In the genomic region with DNA sequence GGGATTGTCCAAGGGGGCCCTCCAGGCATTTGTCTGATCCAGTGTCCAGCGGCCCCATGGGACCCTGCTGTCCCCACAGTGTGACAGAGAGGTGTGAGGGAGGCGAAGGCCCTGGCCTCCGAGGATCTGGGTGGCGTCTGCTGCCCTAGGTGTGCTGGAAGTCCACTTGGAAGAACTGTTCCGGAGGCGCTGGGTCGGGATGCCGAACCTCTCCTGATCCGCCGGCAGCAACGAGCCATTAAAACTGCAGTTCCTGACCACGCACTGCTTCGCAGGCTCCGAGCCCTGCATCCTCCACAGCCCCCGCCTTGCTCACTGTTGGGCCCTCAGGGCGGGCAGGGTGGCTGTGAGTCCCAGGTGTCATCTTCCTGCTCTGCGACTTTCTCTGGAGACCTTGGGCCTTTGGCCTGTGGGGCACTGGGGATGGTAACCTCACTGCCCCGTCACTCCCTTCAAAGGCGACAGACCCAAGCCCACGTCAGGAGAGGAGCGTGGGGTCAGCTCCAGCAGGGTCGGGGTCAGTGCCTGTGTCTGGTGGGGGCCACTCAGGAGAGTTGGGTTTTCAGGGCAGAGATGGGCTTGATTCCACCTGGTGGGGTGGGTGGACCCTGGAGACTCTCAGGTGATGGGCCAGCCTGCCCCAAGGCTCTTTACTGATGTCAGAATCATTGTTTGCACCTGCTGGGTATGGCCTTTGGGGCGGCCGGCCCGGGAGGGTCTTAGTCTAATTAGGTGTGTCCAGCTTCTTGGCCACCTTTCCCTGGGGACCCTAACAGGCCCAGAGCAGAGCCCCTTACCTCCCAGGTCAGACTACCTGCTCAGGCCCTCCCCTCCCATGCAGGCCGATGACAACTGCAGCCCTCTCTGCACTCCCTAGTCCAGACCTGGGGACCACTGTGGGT, we compare ENCODE assay signal across 23 cellular contexts. TPM values are rescaled to one million over a fixed set of nuclear protein-coding genes. Genes with fewer than 3 reads are reported as not detected.
DNase-seq lines count a peak whose midpoint lies in the region; ATAC-seq and TF ChIP-seq lines count a peak whose summit lies in the region.
"Had no signal": no experiment of that assay in that cellular context is flagged by ENCODE, and none has a peak within 500 bp of the region (broad histone marks: within the 10 kb centered on the region; RNA-seq: fewer than 3 reads in every experiment).

No MANE protein-coding gene starts in this region.

- peaks cover 63% of the 10 kb centered on the region for H3K4me1 ChIP-seq in BLaER1
- H3K4me1 ChIP-seq in CD4-positive, CD25-positive, alpha-beta regulatory T cell (ENCODE audit: control insufficient read depth, insufficient read depth, low read length, poor library complexity, severe bottlenecking), result peaks cover 29% of the 10 kb centered on the region
- peaks cover 3% of the 10 kb centered on the region for H3K4me1 ChIP-seq in right cardiac atrium (ENCODE audit: control insufficient read depth, insufficient read depth, low read length)
- H3K4me1 ChIP-seq in osteoblast (ENCODE audit: insufficient read depth, low read length), result peaks cover 3% of the 10 kb centered on the region

- H2AFZ ChIP-seq in osteoblast (ENCODE audit: low read length), result no peak overlapping the region
- H2AFZ ChIP-seq: GM23338 had no signal

- 96% methylated on average over 26 of the region's 26 CpGs for WGBS in right cardiac atrium

- H3K9ac ChIP-seq in BLaER1, result 0 out of 2 replicates have a peak overlapping the region, but pooled peaks have one; percentile 34

- TF ChIP-seq CTCF in osteoblast (IDR thresholded peaks at IDR 0.05; ENCODE audit: extremely low read depth, low read depth, low read length), result no peak

- H3K27ac Mint-ChIP-seq in CD4-positive, CD25-positive, alpha-beta regulatory T cell, result peak overlapping the region in 1 of 3 donors; percentile 31
- H3K27ac Mint-ChIP-seq: activated naive CD4-positive, alpha-beta T cell treated with anti-CD3 and anti-CD28 coated beads, Interleukin-2, amount 10 ng/mL, durations not matched to agents 7 days and 5 days; activated T-cell treated with anti-CD3 and anti-CD28 coated beads, Interleukin-2, amount 50 U/mL, for 72 hours; effector memory CD8-positive, alpha-beta T cell; GM23338; HFFc6 had no signal

- no peak for DNase-seq in CD4-positive, CD25-positive, alpha-beta regulatory T cell
- DNase-seq in right cardiac atrium (peak in 2 of 3 donors; percentile 12 to 59), osteoblast (ENCODE audit: insufficient read length, low spot score, missing footprints) (peak; percentile 87), AG08396 (ENCODE audit: low spot score) (no peak)
- DNase-seq: activated CD4-positive, alpha-beta T cell treated with anti-CD3 and anti-CD28 coated beads, Interleukin-2, amount 50 U/mL, for 1 hour; activated naive CD4-positive, alpha-beta T cell treated with anti-CD3 and anti-CD28 coated beads, Interleukin-2, amount 10 ng/mL, durations not matched to agents 7 days and 5 days; activated T-cell treated with anti-CD3 and anti-CD28 coated beads, Interleukin-2, amount 50 U/mL, for 72 hours; effector memory CD8-positive, alpha-beta T cell; erythroblast; HFFc6; NCI-H1694; stimulated activated CD4-positive, alpha-beta T cell treated with anti-CD3 and anti-CD28 coated beads, Interleukin-4, amount 100 ng/mL, for 1 hour; trophoblast cell had no signal

- H3K4me2 ChIP-seq in BLaER1 (peak overlapping the region; percentile 99), osteoblast (ENCODE audit: insufficient read depth, low read length) (no peak overlapping the region)
- H3K4me2 ChIP-seq: GM23338 had no signal

- peaks cover 9% of the 10 kb centered on the region for H3K36me3 ChIP-seq in BLaER1
- H3K36me3 ChIP-seq in CD4-positive, CD25-positive, alpha-beta regulatory T cell (ENCODE audit: control insufficient read depth, insufficient read depth, low read length), result peaks cover 4% of the 10 kb centered on the region
- no peaks in the 10 kb centered on the region for H3K36me3 ChIP-seq in osteoblast (ENCODE audit: insufficient read depth, low read length)

- intact Hi-C loops in right cardiac atrium (cut with DNase I), result no loop called here

- no peak for ATAC-seq in CD4-positive, CD25-positive, alpha-beta regulatory T cell (ENCODE audit: low read depth in 2 of 2)
- ATAC-seq in right cardiac atrium, result no peak
- ATAC-seq in HG02759 (IDR thresholded peaks at IDR 0.05; ENCODE audit: unreplicated experiment), result no peak
- no peak for ATAC-seq in HG03280 (IDR thresholded peaks at IDR 0.05; ENCODE audit: unreplicated experiment)
- ATAC-seq: activated T-cell treated with anti-CD3 and anti-CD28 coated beads, Interleukin-2, amount 50 U/mL, for 72 hours; effector memory CD8-positive, alpha-beta T cell; GM23338 had no signal

- no peaks in the 10 kb centered on the region for H3K9me3 ChIP-seq in BLaER1
- no peaks in the 10 kb centered on the region for H3K9me3 ChIP-seq in CD4-positive, CD25-positive, alpha-beta regulatory T cell (ENCODE audit: control insufficient read depth in 2 of 2, low read length in 2 of 2)
- H3K9me3 ChIP-seq in right cardiac atrium (ENCODE audit: control insufficient read depth, low read length), result no peaks in the 10 kb centered on the region
- H3K9me3 ChIP-seq in osteoblast (ENCODE audit: low read depth, low read length), result no peaks in the 10 kb centered on the region

- no peaks in the 10 kb centered on the region for H3K27me3 Mint-ChIP-seq in CD4-positive, CD25-positive, alpha-beta regulatory T cell
- H3K27me3 Mint-ChIP-seq: effector memory CD8-positive, alpha-beta T cell had no signal

- H3K4me3 ChIP-seq in BLaER1 (no peak overlapping the region), right cardiac atrium (ENCODE audit: low read length) (no peak overlapping the region), osteoblast (ENCODE audit: insufficient read depth, low read length) (no peak overlapping the region)
- no peak overlapping the region for H3K4me3 ChIP-seq in CD4-positive, CD25-positive, alpha-beta regulatory T cell (ENCODE audit: low read depth, low read length)
- H3K4me3 ChIP-seq: coronary artery, GM23338 had no signal

- H3K9me3 Mint-ChIP-seq in CD4-positive, CD25-positive, alpha-beta regulatory T cell, result no peaks in the 10 kb centered on the region
- H3K9me3 Mint-ChIP-seq: activated naive CD4-positive, alpha-beta T cell treated with anti-CD3 and anti-CD28 coated beads, Interleukin-2, amount 10 ng/mL, durations not matched to agents 7 days and 5 days; activated T-cell treated with anti-CD3 and anti-CD28 coated beads, Interleukin-2, amount 50 U/mL, for 72 hours; effector memory CD8-positive, alpha-beta T cell; HFFc6 had no signal

- no peaks in the 10 kb centered on the region for H3K36me3 Mint-ChIP-seq in CD4-positive, CD25-positive, alpha-beta regulatory T cell

- peaks cover 20% of the 10 kb centered on the region for H4K20me1 ChIP-seq in BLaER1
- H4K20me1 ChIP-seq in osteoblast (ENCODE audit: insufficient read depth, low read length), result no peaks in the 10 kb centered on the region

- H3K4me3 Mint-ChIP-seq in CD4-positive, CD25-positive, alpha-beta regulatory T cell, result peak overlapping the region in 3 of 4 donors; percentile 16 to 84 (median 19)
- H3K4me3 Mint-ChIP-seq: effector memory CD8-positive, alpha-beta T cell; GM23338; HFFc6 had no signal

- H3K79me2 ChIP-seq in osteoblast (ENCODE audit: insufficient read depth, low read length), result peaks cover 4% of the 10 kb centered on the region

- H3K27ac ChIP-seq in BLaER1, result no peak overlapping the region
- no peak overlapping the region for H3K27ac ChIP-seq in CD4-positive, CD25-positive, alpha-beta regulatory T cell (ENCODE audit: insufficient read depth, low read length, poor library complexity, severe bottlenecking)
- H3K27ac ChIP-seq in right cardiac atrium (ENCODE audit: low read length), result no peak overlapping the region
- H3K27ac ChIP-seq in osteoblast (ENCODE audit: low read depth, low read length), result no peak overlapping the region
- H3K27ac ChIP-seq: coronary artery, VCaP had no signal

- H3K27me3 ChIP-seq in BLaER1, result peaks cover 3% of the 10 kb centered on the region; the same call in 1 of the 2 replicates
- H3K27me3 ChIP-seq in CD4-positive, CD25-positive, alpha-beta regulatory T cell (ENCODE audit: control insufficient read depth, insufficient read depth, low read length), result no peaks in the 10 kb centered on the region
- H3K27me3 ChIP-seq in right cardiac atrium (ENCODE audit: control insufficient read depth, insufficient read depth), result no peaks in the 10 kb centered on the region
- H3K27me3 ChIP-seq in osteoblast (ENCODE audit: insufficient read depth, low read length), result no peaks in the 10 kb centered on the region

- peaks cover 0 to 26% (median 8%) of the 10 kb centered on the region in 4 donors for H3K4me1 Mint-ChIP-seq in CD4-positive, CD25-positive, alpha-beta regulatory T cell

RNA-seq across cellular contexts. Expression of a gene that starts 3.0 kb away (rescaled TPM):
- 24.5 TPM for total RNA-seq in CD4-positive, CD25-positive, alpha-beta regulatory T cell
- polyA plus RNA-seq in CD4-positive, CD25-positive, alpha-beta regulatory T cell, result 10 to 100 TPM; 24.7 to 31.1 (median 27.2) TPM
- total RNA-seq in right cardiac atrium (10 to 100 TPM in 2 of 4 donors, 1 to 10 TPM in 2; 8.0 to 11.8 (median 10.4) TPM), osteoblast (8.0 and 9.4 TPM in 2 replicates)
- polyA plus RNA-seq in right cardiac atrium, result 9.3 TPM

RNA-seq across cellular contexts. Expression of a gene that starts 33.4 kb away (rescaled TPM):
- total RNA-seq in CD4-positive, CD25-positive, alpha-beta regulatory T cell, result 235 TPM
- 10 to 100 TPM; 57.3 to 75.8 (median 73.8) TPM for polyA plus RNA-seq in CD4-positive, CD25-positive, alpha-beta regulatory T cell
- total RNA-seq in right cardiac atrium (10 to 100 TPM; 17.6 to 25.5 (median 21.8) TPM), osteoblast (29.2 and 36.6 TPM in 2 replicates)
- polyA plus RNA-seq in right cardiac atrium, result 27.6 TPM
- total RNA-seq: GM23338 had no signal
- polyA plus RNA-seq: GM23338 had no signal

RNA-seq across cellular contexts. Expression of a gene that starts 43.2 kb away (rescaled TPM):
- 0.79 TPM for total RNA-seq in CD4-positive, CD25-positive, alpha-beta regulatory T cell
- polyA plus RNA-seq in CD4-positive, CD25-positive, alpha-beta regulatory T cell, result 10 to 100 TPM; 11.7 to 18.1 (median 15.4) TPM
- total RNA-seq in right cardiac atrium (1 to 10 TPM in 1 of 4 donors, under 1 TPM in 3; 0.32 to 1.5 (median 0.83) TPM), osteoblast (under 0.01 TPM in 1 of 2 replicates, not detected in the other)
- polyA plus RNA-seq in right cardiac atrium, result 1.7 TPM
- total RNA-seq: HFFc6, kidney epithelial cell had no signal

RNA-seq across cellular contexts. Expression of a gene that starts 59.5 kb away (rescaled TPM):
- not detected for total RNA-seq in CD4-positive, CD25-positive, alpha-beta regulatory T cell
- polyA plus RNA-seq in CD4-positive, CD25-positive, alpha-beta regulatory T cell, result not detected
- total RNA-seq in right cardiac atrium (1 to 10 TPM in 2 of 4 donors, under 1 TPM in 2; 0.61 to 1.8 (median 1.2) TPM), osteoblast (not detected in 2 replicates)
- 0.52 TPM for polyA plus RNA-seq in right cardiac atrium
- total RNA-seq: NCI-H460, omental fat pad, renal cortical epithelial cell had no signal

Comparison
In these comparisons a context has a peak if more than half of its experiments do, and no peak if none do; other contexts are left out.
1. DNase-seq: peak in right cardiac atrium (2 of 3) and osteoblast (single experiment); none in CD4-positive, CD25-positive, alpha-beta regulatory T cell (0 of 3) and AG08396 (single experiment).